12 cellular contexts compared by ENCODE assay signal in the genomic region with DNA sequence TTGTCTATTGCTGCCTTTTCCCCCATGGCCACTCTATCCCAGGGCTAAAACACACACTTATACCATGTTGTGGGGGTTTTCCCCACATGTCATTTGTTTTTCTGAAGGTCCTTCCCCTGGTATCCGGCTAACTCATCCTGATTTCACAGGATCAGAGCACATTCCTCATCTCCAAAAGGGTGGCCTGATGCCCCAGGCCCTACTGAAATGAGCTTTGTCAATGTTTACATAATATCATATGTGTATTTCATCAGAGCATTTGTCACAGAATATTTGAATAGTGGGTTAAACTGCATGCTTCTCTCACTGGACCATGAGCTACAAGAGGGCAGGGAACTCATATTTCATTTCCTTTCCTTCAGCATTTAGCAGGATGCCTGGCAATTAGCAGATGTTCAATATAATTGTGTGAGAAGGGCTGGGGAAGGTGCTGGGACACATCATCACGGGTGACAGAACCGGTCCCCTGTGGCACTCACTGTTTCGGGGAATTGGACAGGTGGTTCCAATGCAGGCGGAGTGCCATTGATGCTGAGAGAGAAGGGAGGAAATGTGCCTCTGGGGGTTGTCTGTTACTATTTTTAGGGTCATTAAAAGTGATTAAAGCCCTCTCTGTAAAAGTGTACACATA.
A peak's percentile ranks its signal among the peaks of the same experiment; 100 is the strongest.
DNase-seq lines count a peak whose midpoint lies in the region; ATAC-seq lines count a peak whose summit lies in the region.
"Had no signal": no experiment of that assay in that cellular context is flagged by ENCODE, and none has a peak within 500 bp of the region (broad histone marks: within the 10 kb centered on the region; RNA-seq: fewer than 3 reads in every experiment).

No MANE protein-coding gene starts in this region.

- H3K9me3 ChIP-seq in endocrine pancreas (ENCODE audit: control insufficient read depth, low read length) = no peaks in the 10 kb centered on the region
- H3K9me3 ChIP-seq: body of pancreas had no signal

- no peaks in the 10 kb centered on the region for H3K36me3 ChIP-seq in endocrine pancreas (ENCODE audit: control insufficient read depth, insufficient read depth, low read length)

- H3K4me1 ChIP-seq in endocrine pancreas (ENCODE audit: control insufficient read depth, insufficient read depth, low read length) = no peaks in the 10 kb centered on the region

- no peak for ATAC-seq in GM18519 (IDR thresholded peaks at IDR 0.05; ENCODE audit: low FRiP score, unreplicated experiment)
- ATAC-seq in GM21786 (IDR thresholded peaks at IDR 0.05; ENCODE audit: unreplicated experiment) = no peak
- ATAC-seq in HG02938 (IDR thresholded peaks at IDR 0.05; ENCODE audit: unreplicated experiment) = no peak
- ATAC-seq: body of pancreas; Right ventricle myocardium inferior; stimulated activated naive B cell treated with anti-CD40 and anti-IgM and Interleukin-4, amounts not matched to agents 10 μg/mL and 1 μg/mL and 100 μg/mL, for 72 hours had no signal

- H3K4me3 ChIP-seq in endocrine pancreas (ENCODE audit: control insufficient read depth, insufficient read depth, low read length) = no peak overlapping the region
- no peak overlapping the region for H3K4me3 ChIP-seq in skeletal muscle cell (ENCODE audit: low read depth, low read length)
- H3K4me3 ChIP-seq: body of pancreas had no signal

- peak overlapping the region; percentile 7 for H3K9ac ChIP-seq in endocrine pancreas (ENCODE audit: control insufficient read depth, insufficient read depth, low read length)

- H3K27me3 ChIP-seq in endocrine pancreas (ENCODE audit: control insufficient read depth, insufficient read depth, low read length) = no peaks in the 10 kb centered on the region
- H3K27me3 ChIP-seq: body of pancreas had no signal

- peak; percentile 97 for DNase-seq in EH (ENCODE audit: low read depth)
- peak; percentile 46 for DNase-seq in NCI-H2171 treated with DMSO at 0.1 percent for 48 hours (lab: John Stamatoyannopoulos, UW)
- DNase-seq in skeletal muscle cell (ENCODE audit: low read depth) = peak; percentile 81
- DNase-seq: body of pancreas; hippocampal formation; NCI-H1105 treated with DMSO at 0.1 percent for 48 hours; stimulated activated naive B cell treated with anti-CD40 and anti-IgM and Interleukin-4, amounts not matched to agents 10 μg/mL and 1 μg/mL and 100 μg/mL, for 72 hours had no signal

Comparison
In these comparisons a context has a peak if more than half of its experiments do, and no peak if none do; other contexts are left out.
1. DNase-seq: peak in every context shown above with its lines; median percentile 97 in EH; 81 in skeletal muscle cell; 46 in NCI-H2171 treated with DMSO at 0.1 percent for 48 hours.